9 cellular contexts compared by ENCODE assay signal in the genomic region with DNA sequence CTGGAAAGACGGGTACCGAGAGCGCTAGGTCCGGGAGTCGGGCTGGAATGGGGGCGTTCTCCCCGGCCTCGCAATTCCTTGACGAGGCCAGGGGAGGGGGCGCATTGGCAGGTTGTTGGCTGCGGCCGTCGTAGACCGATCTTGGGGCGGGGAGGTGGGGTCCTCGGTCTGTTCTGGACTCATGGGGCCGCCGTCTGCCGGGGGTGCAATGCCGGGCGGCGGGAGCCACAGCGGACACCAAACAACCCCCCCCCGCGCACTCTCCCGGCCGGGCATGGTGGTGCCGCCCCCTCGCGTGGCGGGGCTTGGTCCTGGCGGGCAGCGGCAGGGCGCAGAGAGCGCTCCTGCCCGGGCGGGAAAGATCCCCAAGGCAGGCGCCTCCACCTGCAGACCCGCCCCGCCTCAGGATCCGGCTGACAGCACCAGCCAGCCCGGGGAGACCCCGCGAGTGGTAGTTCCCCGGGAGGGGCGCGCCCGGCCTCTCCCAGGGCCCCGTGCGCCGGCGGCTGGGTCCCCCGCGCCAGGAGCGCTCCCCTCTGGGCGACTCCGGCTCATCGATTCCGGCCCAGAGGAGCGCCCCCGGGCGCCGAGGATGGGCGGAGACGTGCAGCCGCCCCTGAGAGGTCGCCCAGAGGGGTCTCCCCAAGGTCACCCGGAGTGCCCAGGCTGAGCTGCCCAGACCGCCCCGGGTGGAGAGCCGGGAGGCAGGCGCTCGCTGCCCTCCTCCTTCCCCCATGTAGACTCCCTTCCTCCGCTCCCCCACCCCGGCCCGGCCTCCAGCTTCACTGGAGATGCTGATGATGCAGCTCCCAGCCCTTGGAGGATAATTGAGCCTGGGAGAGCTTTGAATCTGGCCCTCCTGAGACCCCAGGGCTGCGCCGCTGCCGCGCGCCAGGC. TPM values are rescaled to one million over a fixed set of nuclear protein-coding genes. Genes with fewer than 3 reads are reported as not detected.
DNase-seq lines count a peak whose midpoint lies in the region; ATAC-seq, FAIRE-seq and TF ChIP-seq lines count a peak whose summit lies in the region.
"Had no signal": no experiment of that assay in that cellular context is flagged by ENCODE, and none has a peak within 500 bp of the region (broad histone marks: within the 10 kb centered on the region; RNA-seq: fewer than 3 reads in every experiment).

No MANE protein-coding gene starts in this region.

- H3K27me3 ChIP-seq in CD8-positive, alpha-beta memory T cell (ENCODE audit: insufficient read depth, low read length, poor library complexity, severe bottlenecking) = no peaks in the 10 kb centered on the region
- peaks cover 22% of the 10 kb centered on the region for H3K27me3 ChIP-seq in MG63
- H3K27me3 ChIP-seq in gastroesophageal sphincter = peaks cover 54% of the 10 kb centered on the region
- H3K27me3 ChIP-seq in pancreas = peaks cover 0 to 11% (median 7%) of the 10 kb centered on the region in 4 donors

- H3K27ac ChIP-seq in CD8-positive, alpha-beta memory T cell (ENCODE audit: low read depth, low read length) = peak overlapping the region; percentile 98
- H3K27ac ChIP-seq in gastroesophageal sphincter (peak overlapping the region in 3 of 4 donors; percentile 38 to 77 (median 61)), pancreas (no peak overlapping the region)

- peaks cover 11% of the 10 kb centered on the region for H3K36me3 ChIP-seq in CD8-positive, alpha-beta memory T cell (ENCODE audit: insufficient read depth, low read length)
- H3K36me3 ChIP-seq in MG63 = no peaks in the 10 kb centered on the region
- no peaks in the 10 kb centered on the region for H3K36me3 ChIP-seq in gastroesophageal sphincter
- no peaks in the 10 kb centered on the region for H3K36me3 ChIP-seq in pancreas

- DNase-seq in CD8-positive, alpha-beta memory T cell = peak; percentile 24 to 65 (median 53)
- peak; percentile 26 for DNase-seq in MG63
- peak; percentile 58 to 68 for DNase-seq in activated T-cell treated with anti-CD3 and anti-CD28 coated beads, Interleukin-2, amount 50 U/mL, for 48 hours
- DNase-seq in pancreas = peak in 2 of 6 donors; percentile 57 to 63
- no peak for DNase-seq in H54 (ENCODE audit: insufficient read length, low spot score)
- DNase-seq in NOMO-1 treated with dmso at 0.1 percent for 144 hours (lab: John Stamatoyannopoulos, UW; ENCODE audit: unreplicated experiment) = no peak

- WGBS in gastroesophageal sphincter (ENCODE audit: low coverage in 1 of 2), 2 donors = 0% methylated on average over 3 to 6 of the region's 81 CpGs
- 2% methylated on average over 45 to 81 of the region's 81 CpGs for WGBS in pancreas, 2 donors

- TF ChIP-seq CTCF in gastroesophageal sphincter (IDR thresholded peaks at IDR 0.05) = peak in 1 of 4 experiments; percentile 14
- no peak for TF ChIP-seq CTCF in pancreas (IDR thresholded peaks at IDR 0.05)

- peak; percentile 15 for ATAC-seq in gastroesophageal sphincter
- ATAC-seq in pancreas = peak; percentile 35 to 47 (median 39)
- ATAC-seq in GM19397 (IDR thresholded peaks at IDR 0.05; ENCODE audit: unreplicated experiment) = no peak

- no peak for TF ChIP-seq POLR2A in gastroesophageal sphincter (IDR thresholded peaks at IDR 0.05)
- TF ChIP-seq POLR2A in H54 (IDR thresholded peaks at IDR 0.05; ENCODE audit: low read depth, low read length) = no peak

- intact Hi-C loops in pancreas (cut with DNase I) = no loop called here

- peak overlapping the region; percentile 82 for H3K4me3 ChIP-seq in CD8-positive, alpha-beta memory T cell (ENCODE audit: low read length)
- H3K4me3 ChIP-seq in MG63 (peak overlapping the region; percentile 40), gastroesophageal sphincter (peak overlapping the region; percentile 39 to 61), pancreas (peak overlapping the region; percentile 18 to 52 (median 30))

- H3K4me1 Mint-ChIP-seq in CD8-positive, alpha-beta memory T cell = peaks cover 57 to 63% (median 60%) of the 10 kb centered on the region in 3 donors

- H3K27me3 Mint-ChIP-seq in CD8-positive, alpha-beta memory T cell = peaks cover 0 to 7% of the 10 kb centered on the region in 2 donors

- H3K36me3 Mint-ChIP-seq in CD8-positive, alpha-beta memory T cell = peaks cover 0 to 53% (median 8%) of the 10 kb centered on the region in 3 donors

- peak overlapping the region; percentile 93 to 100 (median 98) for H3K27ac Mint-ChIP-seq in CD8-positive, alpha-beta memory T cell

- H3K9me3 Mint-ChIP-seq in CD8-positive, alpha-beta memory T cell = no peaks in the 10 kb centered on the region

- no peak for FAIRE-seq in pancreas (lab: Jason Lieb, UNC)
- no peak for FAIRE-seq in H54 (lab: Jason Lieb, UNC)
- FAIRE-seq: keratinocyte had no signal

- H3K9me3 ChIP-seq in CD8-positive, alpha-beta memory T cell (ENCODE audit: low read length) = no peaks in the 10 kb centered on the region
- H3K9me3 ChIP-seq in MG63 = no peaks in the 10 kb centered on the region
- H3K9me3 ChIP-seq in gastroesophageal sphincter = no peaks in the 10 kb centered on the region
- H3K9me3 ChIP-seq in pancreas = no peaks in the 10 kb centered on the region

- POLR2A ChIA-PET in CD8-positive, alpha-beta memory T cell (lab: Charles Lee) = interaction anchor here (0.9 to 4.8 kb wide), 16 partner anchors 10 to 87 kb away, joined by 3 to 80 read pairs (median 5); a partner anchor contains a TSS

- no peak for TF ChIP-seq EP300 in gastroesophageal sphincter (IDR thresholded peaks at IDR 0.05)

- CTCF ChIA-PET in CD8-positive, alpha-beta memory T cell (lab: Charles Lee) = interaction anchor here (0.9 to 6.7 kb wide), 26 partner anchors 10 to 142 kb away, joined by 3 to 66 read pairs (median 4); no protein-coding TSS in a partner anchor

- peak overlapping the region; percentile 89 to 96 (median 91) for H3K4me3 Mint-ChIP-seq in CD8-positive, alpha-beta memory T cell

- peaks cover 57% of the 10 kb centered on the region for H3K4me1 ChIP-seq in CD8-positive, alpha-beta memory T cell (ENCODE audit: insufficient read depth, low read length)
- peaks cover 5 to 25% (median 16%) of the 10 kb centered on the region in 3 donors for H3K4me1 ChIP-seq in gastroesophageal sphincter
- H3K4me1 ChIP-seq in pancreas = peaks cover 0 to 12% (median 0%) of the 10 kb centered on the region in 3 donors

RNA-seq across cellular contexts. Expression of a gene that starts 0.7 kb away (rescaled TPM):
- total RNA-seq in CD8-positive, alpha-beta memory T cell = 100 to 1,000 TPM; 167 to 171 TPM
- polyA plus RNA-seq in CD8-positive, alpha-beta memory T cell = 40.2 TPM
- total RNA-seq in MG63 (2014; rRNA removed; shearing (Covaris generic); ENCODE audit: low replicate concordance) = not detected in 2 replicates
- total RNA-seq in gastroesophageal sphincter = 1 to 10 TPM; 4.1 to 10.0 (median 5.5) TPM
- 1 to 10 TPM; 1.0 to 2.7 (median 1.5) TPM for total RNA-seq in pancreas
- polyA plus RNA-seq in pancreas = 1 to 10 TPM; 1.1 to 1.2 TPM
- polyA plus RNA-seq: keratinocyte had no signal

RNA-seq across cellular contexts. Expression of a gene that starts 57.9 kb away (rescaled TPM):
- total RNA-seq in CD8-positive, alpha-beta memory T cell = 10 to 100 TPM; 12.2 to 12.6 TPM
- polyA plus RNA-seq in CD8-positive, alpha-beta memory T cell = 9.5 TPM
- 9.8 and 16.4 TPM in 2 replicates for total RNA-seq in MG63 (2014; rRNA removed; shearing (Covaris generic); ENCODE audit: low replicate concordance)
- 10 to 100 TPM in 1 of 4 donors, 1 to 10 TPM in 3; 7.8 to 13.9 (median 8.6) TPM for total RNA-seq in gastroesophageal sphincter
- total RNA-seq in pancreas = 1 to 10 TPM; 2.4 to 4.4 (median 3.1) TPM
- 1 to 10 TPM; 7.4 to 9.8 TPM for polyA plus RNA-seq in pancreas

Comparison
In these comparisons a context has a peak if more than half of its experiments do, and no peak if none do; other contexts are left out.
1. DNase-seq: peak in CD8-positive, alpha-beta memory T cell (5 of 5), MG63 (single experiment) and activated T-cell treated with anti-CD3 and anti-CD28 coated beads, Interleukin-2, amount 50 U/mL, for 48 hours (2 of 2); none in H54 (single experiment) and NOMO-1 treated with dmso at 0.1 percent for 144 hours (single experiment).
2. H3K27ac ChIP-seq: peak in CD8-positive, alpha-beta memory T cell (single experiment) and gastroesophageal sphincter (3 of 4); none in pancreas (0 of 4).
3. H3K4me3 ChIP-seq: peak in every context shown above with its lines; median percentile 82 in CD8-positive, alpha-beta memory T cell; 50 in gastroesophageal sphincter; 40 in MG63; 30 in pancreas.
4. RNA of a gene that starts 0.7 kb away (total RNA-seq): 167 to 171 TPM in CD8-positive, alpha-beta memory T cell; 4.1 to 10.0 TPM in gastroesophageal sphincter, 1.0 to 2.7 TPM in pancreas and not detected in MG63; every median in the first group is over 10 times any median in the second.